In genomic region chr2:156319811-156320490, GRCh38 we compare ENCODE assay signal across 1 cellular context.
TF ChIP-seq lines count a peak whose summit lies in the region.

No MANE protein-coding gene starts in this region.

TF ChIP-seq in H1, 55 proteins besides CTCF, POLR2A, EP300 and RAD21:
- TF ChIP-seq SIN3A (conservative IDR thresholded peaks at IDR 0.05 in 1 of 2, IDR thresholded peaks at IDR 0.05 in 1 of 2; ENCODE audit: low read depth in 1 of 2, low read length in 2 of 2) (0 out of 4 replicates have a peak, but pooled peaks of 1 of the 2 experiments have one; percentile 28), SUZ12 (IDR thresholded peaks at IDR 0.05; ENCODE audit: low read length) (peak; percentile 38; the same call in 1 of the 2 replicates), RBBP5 (IDR thresholded peaks at IDR 0.05; ENCODE audit: borderline replicate concordance, low read depth, low read length) (peak; percentile 84), POU5F1 (IDR thresholded peaks at IDR 0.05; ENCODE audit: low read depth, low read length) (no peak), YY1 (IDR thresholded peaks at IDR 0.05; ENCODE audit: low read depth, low read length) (no peak), CHD1 (IDR thresholded peaks at IDR 0.05; ENCODE audit: low read depth, low read length) (no peak), TAF1 (IDR thresholded peaks at IDR 0.05; ENCODE audit: low read depth, low read length) (0 out of 2 replicates have a peak, but pooled peaks have one; percentile 20), HDAC6 (IDR thresholded peaks at IDR 0.05; ENCODE audit: low read depth, low read length) (no peak), JUN (IDR thresholded peaks at IDR 0.05; ENCODE audit: low read depth, low read length) (no peak), CHD2 (IDR thresholded peaks at IDR 0.05; ENCODE audit: low read length) (no peak), NRF1 (IDR thresholded peaks at IDR 0.05; ENCODE audit: low read depth, low read length) (no peak), SP1 (IDR thresholded peaks at IDR 0.05; ENCODE audit: low read depth, low read length) (no peak), SP4 (IDR thresholded peaks at IDR 0.05; ENCODE audit: low read length) (no peak), TEAD4 (IDR thresholded peaks at IDR 0.05; ENCODE audit: low read depth, low read length) (peak; percentile 22; the same call in 1 of the 2 replicates), PHF8 (conservative IDR thresholded peaks at IDR 0.05; ENCODE audit: low read depth, low read length) (no peak), JUND (IDR thresholded peaks at IDR 0.05; ENCODE audit: low read length) (no peak), GTF2F1 (IDR thresholded peaks at IDR 0.05; ENCODE audit: borderline replicate concordance, low read depth, low read length) (no peak), ATF2 (IDR thresholded peaks at IDR 0.05; ENCODE audit: low read length) (no peak), ZNF274 (IDR thresholded peaks at IDR 0.05; ENCODE audit: borderline replicate concordance, extremely low read depth, low read length) (no peak), CBX5 (IDR thresholded peaks at IDR 0.05; ENCODE audit: low read depth, low read length) (no peak), BACH1 (IDR thresholded peaks at IDR 0.05; ENCODE audit: low read length) (no peak), ASH2L (IDR thresholded peaks at IDR 0.05; ENCODE audit: low read length) (peak; percentile 77), RNF2 (IDR thresholded peaks at IDR 0.05; ENCODE audit: borderline replicate concordance, low read depth, low read length, missing control alignments, poor library complexity, severe bottlenecking) (no peak), BRCA1 (IDR thresholded peaks at IDR 0.05; ENCODE audit: low read depth, low read length) (no peak), MAFK (IDR thresholded peaks at IDR 0.05; ENCODE audit: low read depth, low read length) (no peak), TCF12 (IDR thresholded peaks at IDR 0.05; ENCODE audit: low read depth, low read length) (0 out of 2 replicates have a peak, but pooled peaks have one; percentile 27), EZH2 (IDR thresholded peaks at IDR 0.05; ENCODE audit: low read depth, low read length, severe bottlenecking) (no peak), CTBP2 (IDR thresholded peaks at IDR 0.05; ENCODE audit: borderline replicate concordance, insufficient read depth, insufficient read length, low read length) (no peak), MAX (IDR thresholded peaks at IDR 0.05) (peak; percentile 98), SAP30 (IDR thresholded peaks at IDR 0.05; ENCODE audit: insufficient read depth, insufficient replicate concordance, low read length) (peak; percentile 24), USF2 (IDR thresholded peaks at IDR 0.05; ENCODE audit: low read length) (no peak; the same call in 1 of the 2 replicates), CREB1 (IDR thresholded peaks at IDR 0.05) (peak; percentile 75), RFX5 (IDR thresholded peaks at IDR 0.05; ENCODE audit: borderline replicate concordance, low read depth, low read length) (no peak), HDAC2 (IDR thresholded peaks at IDR 0.05; ENCODE audit: borderline replicate concordance in 1 of 2, low read depth in 2 of 2, low read length in 2 of 2) (peak; percentile 41 to 71; a peak in 2 of 4 replicates), POLR2AphosphoS5 (IDR thresholded peaks at IDR 0.05; ENCODE audit: low read depth, low read length) (no peak), GABPA (IDR thresholded peaks at IDR 0.05; ENCODE audit: borderline replicate concordance, insufficient read depth, low read length) (no peak), SRF (IDR thresholded peaks at IDR 0.05; ENCODE audit: low read depth, low read length) (no peak), CEBPB (IDR thresholded peaks at IDR 0.05; ENCODE audit: low read depth, low read length) (no peak), NANOG (IDR thresholded peaks at IDR 0.05; ENCODE audit: insufficient read depth, low read depth, low read length, poor library complexity, severe bottlenecking) (peak; percentile 38), FOSL1 (IDR thresholded peaks at IDR 0.05; ENCODE audit: insufficient read depth, low read depth, low read length) (no peak), SIRT6 (IDR thresholded peaks at IDR 0.05; ENCODE audit: low read length) (no peak), CBX8 (IDR thresholded peaks at IDR 0.05; ENCODE audit: borderline replicate concordance, low read depth, low read length) (no peak), TBP (IDR thresholded peaks at IDR 0.05; ENCODE audit: low read depth, low read length) (0 out of 2 replicates have a peak, but pooled peaks have one; percentile 11), KDM4A (IDR thresholded peaks at IDR 0.05; ENCODE audit: low read depth, low read length, severe bottlenecking) (peak; percentile 95), EGR1 (IDR thresholded peaks at IDR 0.05; ENCODE audit: borderline replicate concordance, low read depth, low read length) (no peak), E2F6 (IDR thresholded peaks at IDR 0.05) (peak; percentile 99), SP2 (IDR thresholded peaks at IDR 0.05; ENCODE audit: low read length) (no peak), SIX5 (IDR thresholded peaks at IDR 0.05; ENCODE audit: low read depth, low read length) (no peak), KDM1A (IDR thresholded peaks at IDR 0.05; ENCODE audit: borderline replicate concordance, low read length) (no peak)
